ENCODE assay signal across 1 cellular context in genomic region chr12:69623970-69624369, GRCh38.
A peak's percentile ranks its signal among the peaks of the same experiment; 100 is the strongest.
TF ChIP-seq lines count a peak whose summit lies in the region.

No MANE protein-coding gene starts in this region.

TF ChIP-seq in K562, 482 proteins besides CTCF, POLR2A, EP300 and RAD21 (continued from another document and continues in another):
- peak; percentile 98 for TF ChIP-seq TCF7 (IDR thresholded peaks at IDR 0.05; ENCODE audit: borderline replicate concordance)
- TF ChIP-seq SAP30 (IDR thresholded peaks at IDR 0.05; ENCODE audit: borderline replicate concordance, insufficient read depth, low read depth, low read length, poor library complexity, severe bottlenecking), result no peak
- TF ChIP-seq RB1 (IDR thresholded peaks at IDR 0.05; ENCODE audit: low read depth), result peak; percentile 60; the same call in 1 of the 2 replicates
- TF ChIP-seq NRF1 (conservative IDR thresholded peaks at IDR 0.05 in 1 of 2, IDR thresholded peaks at IDR 0.05 in 1 of 2), result peak; percentile 54 to 68; a peak in 3 of 4 replicates
- peak; percentile 93 for TF ChIP-seq SMARCE1 (IDR thresholded peaks at IDR 0.05)
- TF ChIP-seq TAF15 (IDR thresholded peaks at IDR 0.05; ENCODE audit: low read depth, low read length), result no peak
- no peak for TF ChIP-seq ZNF780A (CRISPR knock-in tag; IDR thresholded peaks at IDR 0.05)
- no peak for TF ChIP-seq SNRNP70 (optimal IDR thresholded peaks at IDR 0.05; ENCODE audit: low read depth, low read length)
- no peak for TF ChIP-seq FOXA1 (IDR thresholded peaks at IDR 0.05; ENCODE audit: borderline replicate concordance)
- no peak for TF ChIP-seq SRSF9 (IDR thresholded peaks at IDR 0.05; ENCODE audit: borderline replicate concordance, low read depth, low read length)
- TF ChIP-seq SIX5 (IDR thresholded peaks at IDR 0.05; ENCODE audit: borderline replicate concordance in 1 of 2, insufficient read depth in 1 of 2, low read depth in 1 of 2, low read length in 2 of 2), result no peak
- peak; percentile 89 for TF ChIP-seq CREB1 (IDR thresholded peaks at IDR 0.05)
- no peak; the same call in 1 of the 2 replicates for TF ChIP-seq CREB1 (CRISPR knock-in tag; IDR thresholded peaks at IDR 0.05)
- TF ChIP-seq MED1 (CRISPR knock-in tag; IDR thresholded peaks at IDR 0.05; ENCODE audit: borderline replicate concordance), result no peak
- TF ChIP-seq ETV5 (CRISPR knock-in tag; IDR thresholded peaks at IDR 0.05; ENCODE audit: low read depth), result peak; percentile 64; the same call in 1 of the 2 replicates
- peak; percentile 72 for TF ChIP-seq IRF9 (tag; IDR thresholded peaks at IDR 0.05)
- TF ChIP-seq NFRKB (IDR thresholded peaks at IDR 0.05; ENCODE audit: low read depth), result no peak
- no peak for TF ChIP-seq NR2F6 (CRISPR knock-in tag; IDR thresholded peaks at IDR 0.05)
- no peak for TF ChIP-seq ZNF57 (CRISPR knock-in tag; IDR thresholded peaks at IDR 0.05)
- 0 out of 2 replicates have a peak, but pooled peaks have one; percentile 17 for TF ChIP-seq CHD2 (IDR thresholded peaks at IDR 0.05; ENCODE audit: low read depth, low read length)
- TF ChIP-seq MEIS2 (IDR thresholded peaks at IDR 0.05; ENCODE audit: partially characterized antibody), result peak; percentile 55
- TF ChIP-seq ZNF707 (CRISPR knock-in tag; conservative IDR thresholded peaks at IDR 0.05), result no peak
- TF ChIP-seq THAP12 (CRISPR knock-in tag; IDR thresholded peaks at IDR 0.05), result peak; percentile 51; the same call in 1 of the 2 replicates
- no peak for TF ChIP-seq XRCC4 (IDR thresholded peaks at IDR 0.05; ENCODE audit: extremely low read depth, insufficient read depth, insufficient read length)
- peak; percentile 93 for TF ChIP-seq MEF2D (tag; conservative IDR thresholded peaks at IDR 0.05; ENCODE audit: low read depth)
- no peak; the same call in 1 of the 2 replicates for TF ChIP-seq FOXJ2 (tag; IDR thresholded peaks at IDR 0.05)
- TF ChIP-seq NBN (IDR thresholded peaks at IDR 0.05; ENCODE audit: low read depth), result peak; percentile 91; the same call in 1 of the 2 replicates
- no peak for TF ChIP-seq CEBPG (CRISPR knock-in tag; IDR thresholded peaks at IDR 0.05)
- TF ChIP-seq CEBPG (tag; conservative IDR thresholded peaks at IDR 0.05 in 1 of 2, IDR thresholded peaks at IDR 0.05 in 1 of 2), result no peak
- TF ChIP-seq HIVEP1 (CRISPR knock-in tag; IDR thresholded peaks at IDR 0.05), result 0 out of 2 replicates have a peak, but pooled peaks have one; percentile 7
- TF ChIP-seq ZNF431 (CRISPR knock-in tag; IDR thresholded peaks at IDR 0.05), result no peak
- TF ChIP-seq ZNF507 (tag; conservative IDR thresholded peaks at IDR 0.05), result no peak
- peak; percentile 97 for TF ChIP-seq HLTF (IDR thresholded peaks at IDR 0.05)
- TF ChIP-seq HNRNPUL1 (IDR thresholded peaks at IDR 0.05; ENCODE audit: low read length), result no peak
- TF ChIP-seq ZNF408 (CRISPR knock-in tag; IDR thresholded peaks at IDR 0.05; ENCODE audit: low read depth), result no peak
- TF ChIP-seq ZNF311 (CRISPR knock-in tag; IDR thresholded peaks at IDR 0.05), result peak; percentile 87
- no peak for TF ChIP-seq POLR2H (tag; IDR thresholded peaks at IDR 0.05; ENCODE audit: low read depth)
- peak; percentile 74 for TF ChIP-seq ZBTB40 (IDR thresholded peaks at IDR 0.05)
- no peak for TF ChIP-seq ZBTB40 (CRISPR knock-in tag; IDR thresholded peaks at IDR 0.05)
- peak in 1 of 3 experiments; percentile 48 for TF ChIP-seq YY1 (IDR thresholded peaks at IDR 0.05; ENCODE audit: borderline replicate concordance in 1 of 3, control insufficient read depth in 1 of 3, extremely low read depth in 1 of 3, insufficient read depth in 3 of 3, insufficient read length in 1 of 3, insufficient replicate concordance in 2 of 3, low read depth in 1 of 3, low read length in 2 of 3)
- peak in 1 of 2 experiments; percentile 91; a peak in 1 of 3 replicates for TF ChIP-seq CBX3 (IDR thresholded peaks at IDR 0.05; ENCODE audit: borderline replicate concordance in 1 of 2, low read length in 2 of 2)
- no peak for TF ChIP-seq NR2C1 (IDR thresholded peaks at IDR 0.05)
- TF ChIP-seq NR2C1 (tag; IDR thresholded peaks at IDR 0.05), result peak; percentile 66; the same call in 1 of the 2 replicates
- no peak for TF ChIP-seq ZNF253 (CRISPR knock-in tag; conservative IDR thresholded peaks at IDR 0.05)
- TF ChIP-seq ARID4B (CRISPR knock-in tag; IDR thresholded peaks at IDR 0.05), result no peak
- TF ChIP-seq TAF9B (IDR thresholded peaks at IDR 0.05; ENCODE audit: partially characterized antibody), result peak; percentile 96
- TF ChIP-seq CHD4 (IDR thresholded peaks at IDR 0.05; ENCODE audit: insufficient read depth, insufficient replicate concordance, low read depth, low read length, poor library complexity, severe bottlenecking), result no peak
- no peak for TF ChIP-seq SRSF3 (IDR thresholded peaks at IDR 0.05; ENCODE audit: insufficient read depth, low read length)
- TF ChIP-seq TFAM (CRISPR knock-in tag; conservative IDR thresholded peaks at IDR 0.05), result no peak
- TF ChIP-seq ESRRA (IDR thresholded peaks at IDR 0.05; ENCODE audit: borderline replicate concordance, low read depth), result peak; percentile 31; the same call in 1 of the 2 replicates
- peak; percentile 62 for TF ChIP-seq USF1 (CRISPR knock-in tag; IDR thresholded peaks at IDR 0.05)
